ENCODE assay signal across 9 cellular contexts in genomic region chr2:19348692-19349091, GRCh38. TPM values are rescaled to one million over a fixed set of nuclear protein-coding genes. Genes with fewer than 3 reads are reported as not detected.
DNase-seq lines count a peak whose midpoint lies in the region; ATAC-seq, FAIRE-seq and TF ChIP-seq lines count a peak whose summit lies in the region.
"Had no signal": no experiment of that assay in that cellular context is flagged by ENCODE, and none has a peak within 500 bp of the region (broad histone marks: within the 10 kb centered on the region; RNA-seq: fewer than 3 reads in every experiment).

No MANE protein-coding gene starts in this region.

- DNase-seq in GM23248 (no peak), SK-N-MC (ENCODE audit: low read depth, low spot score) (no peak), foreskin fibroblast (no peak), gastrocnemius medialis (no peak), GM12892 (ENCODE audit: insufficient read length) (no peak), D721Med (ENCODE audit: insufficient read length, low spot score) (no peak), NCI-H774 (lab: John Stamatoyannopoulos, UW) (no peak)

- H4K20me1 ChIP-seq in GM23248 (ENCODE audit: insufficient read depth) = no peaks in the 10 kb centered on the region

- FAIRE-seq in GM12892 (lab: Jason Lieb, UNC) (no peak), D721Med (lab: Jason Lieb, UNC) (no peak)

- H3K9ac ChIP-seq in GM23248 (no peak overlapping the region), SK-N-MC (ENCODE audit: insufficient read length) (no peak overlapping the region)

- no peak overlapping the region for H3K4me2 ChIP-seq in GM23248 (ENCODE audit: unreplicated experiment)

- H3K27ac ChIP-seq in GM23248 (peak overlapping the region; percentile 86; the same call in 1 of the 2 replicates), SK-N-MC (no peak overlapping the region), gastrocnemius medialis (peak overlapping the region; percentile 91 to 97 (median 95))

- intact Hi-C loops in gastrocnemius medialis (cut with DNase I; ENCODE audit: low total_unique reads) = loop anchor here (2.0 to 5.0 kb wide), 5 partner anchors 389 to 786 kb away; partner anchors contain the start of genes RDH14 and TTC32

- H2AFZ ChIP-seq in GM23248 = no peak overlapping the region

- WGBS in GM23248 (ENCODE audit: low coverage in 1 of 2, low lambda C conversion rate in 2 of 2, missing lambda C conversion rate in 2 of 2), 2 experiments = 45 to 49% methylated on average over 8 of the region's 8 CpGs

- H3K9me3 ChIP-seq in GM23248 (ENCODE audit: low read depth) (no peaks in the 10 kb centered on the region), SK-N-MC (ENCODE audit: low read depth, low read length) (no peaks in the 10 kb centered on the region), gastrocnemius medialis (no peaks in the 10 kb centered on the region)

- H3K4me3 ChIP-seq in GM23248 = peak overlapping the region; percentile 87
- peak overlapping the region; percentile 96; the same call in 1 of the 2 replicates for H3K4me3 ChIP-seq in SK-N-MC
- H3K4me3 ChIP-seq in foreskin fibroblast (ENCODE audit: low read depth in 1 of 2, low read length in 2 of 2) = peak overlapping the region; percentile 79 to 81
- peak overlapping the region in 3 of 4 donors; percentile 89 to 97 (median 96) for H3K4me3 ChIP-seq in gastrocnemius medialis

- no peak for ATAC-seq in gastrocnemius medialis
- no peak for ATAC-seq in HG03039 (IDR thresholded peaks at IDR 0.05; ENCODE audit: unreplicated experiment)

- H3K27me3 ChIP-seq in GM23248 (replicated peaks; ENCODE audit: insufficient read depth) (no peaks in the 10 kb centered on the region), gastrocnemius medialis (peaks cover 0 to 3% (median 0%) of the 10 kb centered on the region in 3 donors)

- H3F3A ChIP-seq in GM23248 (ENCODE audit: insufficient read depth) = 0 out of 2 replicates have a peak, but pooled peaks cover 14% of the 10 kb centered on the region

- TF ChIP-seq CTCF in foreskin fibroblast (IDR thresholded peaks at IDR 0.05; ENCODE audit: low read depth, low read length) (no peak), gastrocnemius medialis (IDR thresholded peaks at IDR 0.05 in 4 of 5, conservative IDR thresholded peaks at IDR 0.05 in 1 of 5) (no peak), D721Med (IDR thresholded peaks at IDR 0.05; ENCODE audit: insufficient read depth, missing control alignments) (no peak)

- H3K9me2 ChIP-seq in GM23248 (ENCODE audit: insufficient read depth) = no peaks in the 10 kb centered on the region; the same call in 1 of the 2 replicates

- H3K36me3 ChIP-seq in GM23248 (ENCODE audit: low read depth) (no peaks in the 10 kb centered on the region), SK-N-MC (ENCODE audit: insufficient read depth, low read length) (no peaks in the 10 kb centered on the region), gastrocnemius medialis (no peaks in the 10 kb centered on the region)

- in situ Hi-C loops in GM23248 (cut with MboI) (no loop called here), gastrocnemius medialis (cut with MboI; ENCODE audit: low sequenced_read_pairs in 4 of 4) (loop anchor here in 2 of 4 donors (25.0 kb wide), 2 partner anchors 361 to 786 kb away; partner anchors contain the start of gene RDH14 (in 1 of the 2))

- H3K4me1 ChIP-seq in GM23248 (ENCODE audit: insufficient read depth) (peaks cover 5% of the 10 kb centered on the region; the same call in 1 of the 2 replicates), gastrocnemius medialis (peaks cover 11 to 13% of the 10 kb centered on the region in 2 donors)

- TF ChIP-seq POLR2A in gastrocnemius medialis (IDR thresholded peaks at IDR 0.05) = no peak
- no peak for TF ChIP-seq POLR2A in GM12892 (IDR thresholded peaks at IDR 0.05; ENCODE audit: low read depth, low read length)

- H3K79me2 ChIP-seq in GM23248 (ENCODE audit: insufficient read depth) = peaks cover 23% of the 10 kb centered on the region

RNA-seq across cellular contexts. Expression of gene OSR1, which starts 9.7 kb away (rescaled TPM):
- total RNA-seq in GM23248 (2014; rRNA removed; shearing (Covaris generic)) = 9.1 and 16.9 TPM in 2 replicates
- polyA plus RNA-seq in GM23248 (2016; fragmentation: Nextera tagmentation; extraction: Ambion mirVana) = 21.1 and 22.7 TPM in 2 replicates
- total RNA-seq in gastrocnemius medialis = 1 to 10 TPM in 3 of 4 donors, under 1 TPM in 1; 0.80 to 4.3 (median 3.3) TPM
- polyA plus RNA-seq in GM12892 (2012; ENCODE audit: missing spikeins) = not detected
- total RNA-seq: endothelial cell of umbilical vein had no signal
- polyA plus RNA-seq: endothelial cell of umbilical vein had no signal
